Comparison of ENCODE assay signal across 1 cellular context in the genomic region with DNA sequence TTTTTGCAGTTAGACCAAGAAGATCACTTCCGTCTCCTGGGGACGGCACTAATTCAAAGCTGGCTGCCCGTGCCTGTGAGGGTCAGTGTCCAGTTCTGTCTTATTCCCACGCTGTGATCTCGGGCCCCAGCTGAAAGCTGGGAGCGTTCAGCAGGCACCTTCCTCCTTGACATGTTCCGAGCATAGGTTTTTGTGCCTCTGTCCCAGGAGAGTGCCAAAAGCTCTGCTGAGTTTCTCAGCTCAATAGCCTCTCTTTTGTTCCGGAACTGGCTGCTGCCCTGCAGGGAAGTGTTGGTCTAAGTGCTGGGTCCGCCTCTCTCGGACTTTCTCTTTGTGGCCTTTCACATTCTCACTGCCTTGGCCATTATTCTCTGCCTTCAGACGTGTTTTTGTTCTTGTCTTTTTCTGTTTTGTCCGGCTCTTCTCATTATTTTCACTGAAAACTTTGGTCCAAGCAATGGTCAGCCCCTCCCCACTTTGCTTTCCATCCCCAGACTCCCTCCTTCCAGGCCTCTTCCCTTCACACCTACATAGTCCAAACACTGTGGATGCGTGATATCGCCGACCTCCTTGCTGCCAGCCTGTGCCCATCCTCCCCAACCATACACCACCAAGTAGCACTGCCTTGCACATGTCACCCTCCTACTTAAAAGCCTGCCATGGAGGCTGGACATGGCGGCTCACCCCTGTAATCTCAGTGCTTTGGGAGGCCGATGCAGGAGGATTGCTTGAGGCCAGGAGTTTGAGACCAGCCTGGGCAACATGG.
TF ChIP-seq lines count a peak whose summit lies in the region.

No MANE protein-coding gene starts in this region.

TF ChIP-seq in GM23338, 12 proteins besides CTCF, POLR2A, EP300 and RAD21 (continued from another document):
- TF ChIP-seq, protein P1, sequence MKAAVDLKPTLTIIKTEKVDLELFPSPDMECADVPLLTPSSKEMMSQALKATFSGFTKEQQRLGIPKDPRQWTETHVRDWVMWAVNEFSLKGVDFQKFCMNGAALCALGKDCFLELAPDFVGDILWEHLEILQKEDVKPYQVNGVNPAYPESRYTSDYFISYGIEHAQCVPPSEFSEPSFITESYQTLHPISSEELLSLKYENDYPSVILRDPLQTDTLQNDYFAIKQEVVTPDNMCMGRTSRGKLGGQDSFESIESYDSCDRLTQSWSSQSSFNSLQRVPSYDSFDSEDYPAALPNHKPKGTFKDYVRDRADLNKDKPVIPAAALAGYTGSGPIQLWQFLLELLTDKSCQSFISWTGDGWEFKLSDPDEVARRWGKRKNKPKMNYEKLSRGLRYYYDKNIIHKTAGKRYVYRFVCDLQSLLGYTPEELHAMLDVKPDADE (IDR thresholded peaks at IDR 0.05), result no peak
- TF ChIP-seq REST (IDR thresholded peaks at IDR 0.05; ENCODE audit: unreplicated experiment), result no peak
- TF ChIP-seq, protein P2, sequence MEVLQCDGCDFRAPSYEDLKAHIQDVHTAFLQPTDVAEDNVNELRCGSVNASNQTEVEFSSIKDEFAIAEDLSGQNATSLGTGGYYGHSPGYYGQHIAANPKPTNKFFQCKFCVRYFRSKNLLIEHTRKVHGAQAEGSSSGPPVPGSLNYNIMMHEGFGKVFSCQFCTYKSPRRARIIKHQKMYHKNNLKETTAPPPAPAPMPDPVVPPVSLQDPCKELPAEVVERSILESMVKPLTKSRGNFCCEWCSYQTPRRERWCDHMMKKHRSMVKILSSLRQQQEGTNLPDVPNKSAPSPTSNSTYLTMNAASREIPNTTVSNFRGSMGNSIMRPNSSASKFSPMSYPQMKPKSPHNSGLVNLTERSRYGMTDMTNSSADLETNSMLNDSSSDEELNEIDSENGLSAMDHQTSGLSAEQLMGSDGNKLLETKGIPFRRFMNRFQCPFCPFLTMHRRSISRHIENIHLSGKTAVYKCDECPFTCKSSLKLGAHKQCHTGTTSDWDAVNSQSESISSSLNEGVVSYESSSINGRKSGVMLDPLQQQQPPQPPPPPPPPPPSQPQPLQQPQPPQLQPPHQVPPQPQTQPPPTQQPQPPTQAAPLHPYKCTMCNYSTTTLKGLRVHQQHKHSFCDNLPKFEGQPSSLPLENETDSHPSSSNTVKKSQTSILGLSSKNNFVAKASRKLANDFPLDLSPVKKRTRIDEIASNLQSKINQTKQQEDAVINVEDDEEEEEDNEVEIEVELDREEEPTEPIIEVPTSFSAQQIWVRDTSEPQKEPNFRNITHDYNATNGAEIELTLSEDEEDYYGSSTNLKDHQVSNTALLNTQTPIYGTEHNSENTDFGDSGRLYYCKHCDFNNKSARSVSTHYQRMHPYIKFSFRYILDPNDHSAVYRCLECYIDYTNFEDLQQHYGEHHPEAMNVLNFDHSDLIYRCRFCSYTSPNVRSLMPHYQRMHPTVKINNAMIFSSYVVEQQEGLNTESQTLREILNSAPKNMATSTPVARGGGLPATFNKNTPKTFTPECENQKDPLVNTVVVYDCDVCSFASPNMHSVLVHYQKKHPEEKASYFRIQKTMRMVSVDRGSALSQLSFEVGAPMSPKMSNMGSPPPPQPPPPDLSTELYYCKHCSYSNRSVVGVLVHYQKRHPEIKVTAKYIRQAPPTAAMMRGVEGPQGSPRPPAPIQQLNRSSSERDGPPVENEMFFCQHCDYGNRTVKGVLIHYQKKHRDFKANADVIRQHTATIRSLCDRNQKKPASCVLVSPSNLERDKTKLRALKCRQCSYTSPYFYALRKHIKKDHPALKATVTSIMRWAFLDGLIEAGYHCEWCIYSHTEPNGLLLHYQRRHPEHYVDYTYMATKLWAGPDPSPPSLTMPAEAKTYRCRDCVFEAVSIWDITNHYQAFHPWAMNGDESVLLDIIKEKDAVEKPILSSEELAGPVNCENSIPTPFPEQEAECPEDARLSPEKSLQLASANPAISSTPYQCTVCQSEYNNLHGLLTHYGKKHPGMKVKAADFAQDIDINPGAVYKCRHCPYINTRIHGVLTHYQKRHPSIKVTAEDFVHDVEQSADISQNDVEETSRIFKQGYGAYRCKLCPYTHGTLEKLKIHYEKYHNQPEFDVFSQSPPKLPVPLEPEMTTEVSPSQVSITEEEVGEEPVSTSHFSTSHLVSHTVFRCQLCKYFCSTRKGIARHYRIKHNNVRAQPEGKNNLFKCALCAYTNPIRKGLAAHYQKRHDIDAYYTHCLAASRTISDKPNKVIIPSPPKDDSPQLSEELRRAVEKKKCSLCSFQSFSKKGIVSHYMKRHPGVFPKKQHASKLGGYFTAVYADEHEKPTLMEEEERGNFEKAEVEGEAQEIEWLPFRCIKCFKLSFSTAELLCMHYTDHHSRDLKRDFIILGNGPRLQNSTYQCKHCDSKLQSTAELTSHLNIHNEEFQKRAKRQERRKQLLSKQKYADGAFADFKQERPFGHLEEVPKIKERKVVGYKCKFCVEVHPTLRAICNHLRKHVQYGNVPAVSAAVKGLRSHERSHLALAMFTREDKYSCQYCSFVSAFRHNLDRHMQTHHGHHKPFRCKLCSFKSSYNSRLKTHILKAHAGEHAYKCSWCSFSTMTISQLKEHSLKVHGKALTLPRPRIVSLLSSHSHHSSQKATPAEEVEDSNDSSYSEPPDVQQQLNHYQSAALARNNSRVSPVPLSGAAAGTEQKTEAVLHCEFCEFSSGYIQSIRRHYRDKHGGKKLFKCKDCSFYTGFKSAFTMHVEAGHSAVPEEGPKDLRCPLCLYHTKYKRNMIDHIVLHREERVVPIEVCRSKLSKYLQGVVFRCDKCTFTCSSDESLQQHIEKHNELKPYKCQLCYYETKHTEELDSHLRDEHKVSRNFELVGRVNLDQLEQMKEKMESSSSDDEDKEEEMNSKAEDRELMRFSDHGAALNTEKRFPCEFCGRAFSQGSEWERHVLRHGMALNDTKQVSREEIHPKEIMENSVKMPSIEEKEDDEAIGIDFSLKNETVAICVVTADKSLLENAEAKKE (CRISPR knock-in tag; IDR thresholded peaks at IDR 0.05), result no peak
- no peak for TF ChIP-seq CREB1 (CRISPR knock-in tag; IDR thresholded peaks at IDR 0.05; ENCODE audit: low read depth)
- TF ChIP-seq ZNF331 (CRISPR knock-in tag; IDR thresholded peaks at IDR 0.05; ENCODE audit: low read depth), result no peak
- no peak for TF ChIP-seq STAT1 (IDR thresholded peaks at IDR 0.05; ENCODE audit: unreplicated experiment)
- TF ChIP-seq JUNB (IDR thresholded peaks at IDR 0.05; ENCODE audit: unreplicated experiment), result no peak
- TF ChIP-seq NANOG (IDR thresholded peaks at IDR 0.05; ENCODE audit: borderline replicate concordance), result no peak
- no peak for TF ChIP-seq EZH2phosphoT487 (IDR thresholded peaks at IDR 0.05; ENCODE audit: unreplicated experiment)
- TF ChIP-seq ZNF114 (CRISPR knock-in tag; IDR thresholded peaks at IDR 0.05), result no peak
